ENCODE assay signal across 1 cellular context in the genomic region with DNA sequence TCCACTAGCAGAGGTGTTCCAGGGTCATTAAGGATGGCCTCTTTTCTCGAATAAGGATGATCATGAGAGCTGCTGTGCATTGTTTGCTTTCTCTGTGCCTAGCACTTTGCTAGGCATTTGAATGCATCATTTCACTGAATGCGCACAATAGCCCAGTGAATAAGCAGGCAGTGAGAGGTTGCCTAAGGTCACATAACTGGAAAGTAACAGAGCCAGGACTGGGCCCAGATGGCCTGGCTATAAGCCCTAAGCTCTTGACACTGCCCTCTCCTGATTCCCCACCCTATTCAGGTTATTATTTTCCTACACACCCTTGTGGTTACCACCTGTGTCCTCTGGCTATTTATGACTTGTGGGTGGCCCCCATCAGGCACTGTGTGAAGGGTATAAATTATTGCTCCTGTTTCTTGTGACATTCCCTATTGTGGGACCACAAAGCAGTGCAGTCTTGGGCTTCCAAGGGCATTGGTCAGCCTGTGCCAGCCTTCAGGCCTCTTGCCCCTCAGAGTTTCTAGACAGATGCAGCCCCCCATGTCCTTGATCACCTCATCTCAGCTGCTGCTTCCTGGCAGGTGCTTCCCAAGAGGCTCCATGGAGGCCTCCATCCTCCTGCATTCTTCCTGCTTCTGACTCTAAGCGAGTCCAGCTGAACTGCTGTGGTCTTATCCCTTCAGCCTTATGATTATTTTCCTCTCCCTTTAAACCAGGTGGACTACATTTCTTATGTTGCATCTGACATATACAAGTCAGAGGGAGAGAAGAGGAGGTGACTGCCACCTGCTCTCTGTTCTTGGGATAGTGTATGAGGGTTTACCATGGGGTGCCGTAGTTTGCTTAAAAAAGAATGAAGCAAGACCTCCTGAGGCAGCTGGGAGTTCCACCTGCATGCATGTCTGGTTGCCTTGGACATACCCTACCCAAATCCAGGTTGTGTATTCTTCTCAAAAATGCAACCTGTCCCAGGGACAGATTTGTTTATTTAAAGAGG.
TF ChIP-seq lines count a peak whose summit lies in the region.

No MANE protein-coding gene starts in this region.

TF ChIP-seq in HCT116, 20 proteins besides CTCF, POLR2A, EP300 and RAD21:
- TF ChIP-seq EZH2phosphoT487 (IDR thresholded peaks at IDR 0.05; ENCODE audit: borderline replicate concordance) (no peak), CBX3 (IDR thresholded peaks at IDR 0.05; ENCODE audit: low read depth) (no peak), POLR2AphosphoS5 (IDR thresholded peaks at IDR 0.05; ENCODE audit: low read depth, low read length) (no peak), SP1 (IDR thresholded peaks at IDR 0.05; ENCODE audit: low read depth) (no peak), SIN3A (IDR thresholded peaks at IDR 0.05; ENCODE audit: low read depth) (no peak), FOSL1 (IDR thresholded peaks at IDR 0.05; ENCODE audit: low read depth) (no peak), SRF (IDR thresholded peaks at IDR 0.05; ENCODE audit: low read depth) (no peak), EZH2 (IDR thresholded peaks at IDR 0.05) (no peak), TCF7L2 (IDR thresholded peaks at IDR 0.05; ENCODE audit: borderline replicate concordance, extremely low read depth, insufficient read depth, insufficient read length) (no peak), ZFX (IDR thresholded peaks at IDR 0.05) (no peak), ZNF274 (IDR thresholded peaks at IDR 0.05; ENCODE audit: low read depth, low read length) (no peak), JUND (IDR thresholded peaks at IDR 0.05) (no peak), EGR1 (IDR thresholded peaks at IDR 0.05; ENCODE audit: low read depth) (no peak)
- TF ChIP-seq, protein P1, sequence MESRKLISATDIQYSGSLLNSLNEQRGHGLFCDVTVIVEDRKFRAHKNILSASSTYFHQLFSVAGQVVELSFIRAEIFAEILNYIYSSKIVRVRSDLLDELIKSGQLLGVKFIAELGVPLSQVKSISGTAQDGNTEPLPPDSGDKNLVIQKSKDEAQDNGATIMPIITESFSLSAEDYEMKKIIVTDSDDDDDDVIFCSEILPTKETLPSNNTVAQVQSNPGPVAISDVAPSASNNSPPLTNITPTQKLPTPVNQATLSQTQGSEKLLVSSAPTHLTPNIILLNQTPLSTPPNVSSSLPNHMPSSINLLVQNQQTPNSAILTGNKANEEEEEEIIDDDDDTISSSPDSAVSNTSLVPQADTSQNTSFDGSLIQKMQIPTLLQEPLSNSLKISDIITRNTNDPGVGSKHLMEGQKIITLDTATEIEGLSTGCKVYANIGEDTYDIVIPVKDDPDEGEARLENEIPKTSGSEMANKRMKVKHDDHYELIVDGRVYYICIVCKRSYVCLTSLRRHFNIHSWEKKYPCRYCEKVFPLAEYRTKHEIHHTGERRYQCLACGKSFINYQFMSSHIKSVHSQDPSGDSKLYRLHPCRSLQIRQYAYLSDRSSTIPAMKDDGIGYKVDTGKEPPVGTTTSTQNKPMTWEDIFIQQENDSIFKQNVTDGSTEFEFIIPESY (IDR thresholded peaks at IDR 0.05; ENCODE audit: extremely low read depth, insufficient replicate concordance, low read length) = no peak
- TF ChIP-seq, protein P2, sequence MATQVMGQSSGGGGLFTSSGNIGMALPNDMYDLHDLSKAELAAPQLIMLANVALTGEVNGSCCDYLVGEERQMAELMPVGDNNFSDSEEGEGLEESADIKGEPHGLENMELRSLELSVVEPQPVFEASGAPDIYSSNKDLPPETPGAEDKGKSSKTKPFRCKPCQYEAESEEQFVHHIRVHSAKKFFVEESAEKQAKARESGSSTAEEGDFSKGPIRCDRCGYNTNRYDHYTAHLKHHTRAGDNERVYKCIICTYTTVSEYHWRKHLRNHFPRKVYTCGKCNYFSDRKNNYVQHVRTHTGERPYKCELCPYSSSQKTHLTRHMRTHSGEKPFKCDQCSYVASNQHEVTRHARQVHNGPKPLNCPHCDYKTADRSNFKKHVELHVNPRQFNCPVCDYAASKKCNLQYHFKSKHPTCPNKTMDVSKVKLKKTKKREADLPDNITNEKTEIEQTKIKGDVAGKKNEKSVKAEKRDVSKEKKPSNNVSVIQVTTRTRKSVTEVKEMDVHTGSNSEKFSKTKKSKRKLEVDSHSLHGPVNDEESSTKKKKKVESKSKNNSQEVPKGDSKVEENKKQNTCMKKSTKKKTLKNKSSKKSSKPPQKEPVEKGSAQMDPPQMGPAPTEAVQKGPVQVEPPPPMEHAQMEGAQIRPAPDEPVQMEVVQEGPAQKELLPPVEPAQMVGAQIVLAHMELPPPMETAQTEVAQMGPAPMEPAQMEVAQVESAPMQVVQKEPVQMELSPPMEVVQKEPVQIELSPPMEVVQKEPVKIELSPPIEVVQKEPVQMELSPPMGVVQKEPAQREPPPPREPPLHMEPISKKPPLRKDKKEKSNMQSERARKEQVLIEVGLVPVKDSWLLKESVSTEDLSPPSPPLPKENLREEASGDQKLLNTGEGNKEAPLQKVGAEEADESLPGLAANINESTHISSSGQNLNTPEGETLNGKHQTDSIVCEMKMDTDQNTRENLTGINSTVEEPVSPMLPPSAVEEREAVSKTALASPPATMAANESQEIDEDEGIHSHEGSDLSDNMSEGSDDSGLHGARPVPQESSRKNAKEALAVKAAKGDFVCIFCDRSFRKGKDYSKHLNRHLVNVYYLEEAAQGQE (IDR thresholded peaks at IDR 0.05; ENCODE audit: low read depth) = no peak
- TF ChIP-seq, protein P3, sequence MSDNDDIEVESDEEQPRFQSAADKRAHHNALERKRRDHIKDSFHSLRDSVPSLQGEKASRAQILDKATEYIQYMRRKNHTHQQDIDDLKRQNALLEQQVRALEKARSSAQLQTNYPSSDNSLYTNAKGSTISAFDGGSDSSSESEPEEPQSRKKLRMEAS (IDR thresholded peaks at IDR 0.05) = no peak
